30 cellular contexts compared by ENCODE assay signal in genomic region chr2:62413116-62413663, GRCh38.
"Had no signal": no experiment of that assay in that cellular context is flagged by ENCODE, and none has a peak within 500 bp of the region (broad histone marks: within the 10 kb centered on the region; RNA-seq: fewer than 3 reads in every experiment).

No MANE protein-coding gene starts in this region.

- H3K4me3 ChIP-seq: K562, PC-9 had no signal

- ATAC-seq: activated CD8-positive, alpha-beta T cell treated with anti-CD3 and anti-CD28 coated beads for 36 hours; K562 had no signal

- H3K27ac ChIP-seq: PC-9, RWPE1 had no signal

- H3K27ac Mint-ChIP-seq: activated CD8-positive, alpha-beta T cell treated with anti-CD3 and anti-CD28 coated beads for 36 hours; activated naive CD8-positive, alpha-beta T cell treated with anti-CD3 and anti-CD28 coated beads, Interleukin-2, amount 10 ng/mL, durations not matched to agents 7 days and 5 days; activated T-cell treated with anti-CD3 and anti-CD28 coated beads, Interleukin-2, amount 50 U/mL, for 24 hours; activated T-helper 2 cell treated with anti-CD3 and anti-CD28 coated beads, Interferon-gamma antibody, Interleukin-2, Interleukin-4, amounts not matched to agents 10 μg/mL and 5 μg/mL and 100 μg/mL, durations not matched to agents 14 hours and 24 hours and 36 hours; brain had no signal

- H2AFZ ChIP-seq: PC-9 had no signal

- H3K4me1 Mint-ChIP-seq: activated naive CD4-positive, alpha-beta T cell treated with anti-CD3 and anti-CD28 coated beads, Interleukin-2, amount 50 U/mL, for 24 hours had no signal

- H3K4me3 Mint-ChIP-seq: activated CD4-positive, alpha-beta T cell treated with anti-CD3 and anti-CD28 coated beads, Interleukin-2, amount 10 ng/mL, durations not matched to agents 24 days and 14 days; activated CD8-positive, alpha-beta T cell treated with anti-CD3 and anti-CD28 coated beads for 36 hours; activated naive CD4-positive, alpha-beta T cell treated with anti-CD3 and anti-CD28 coated beads, Interleukin-2, amount 50 U/mL, for 24 hours; activated naive CD8-positive, alpha-beta T cell treated with anti-CD3 and anti-CD28 coated beads, Interleukin-2, amount 10 ng/mL, durations not matched to agents 7 days and 5 days; activated T-cell treated with anti-CD3 and anti-CD28 coated beads, Interleukin-2, amount 50 U/mL, for 24 hours; brain had no signal

- DNase-seq: activated CD4-positive, alpha-beta T cell treated with anti-CD3 and anti-CD28 coated beads, Interleukin-2, amount 10 ng/mL, durations not matched to agents 24 days and 14 days; activated CD4-positive, alpha-beta T cell treated with anti-CD3 and anti-CD28 coated beads, Interleukin-2, amount 50 U/mL, for 4 hours; activated CD8-positive, alpha-beta T cell treated with anti-CD3 and anti-CD28 coated beads for 36 hours; activated gamma-delta T cell; activated naive CD4-positive, alpha-beta T cell treated with Interleukin-2 at 50 U/mL for 16 hours; activated naive CD8-positive, alpha-beta T cell treated with anti-CD3 and anti-CD28 coated beads, Interleukin-2, amount 10 ng/mL, durations not matched to agents 7 days and 5 days; activated T-cell treated with anti-CD3 and anti-CD28 coated beads, Interleukin-2, amount 50 U/mL, for 24 hours; amygdala; caudate nucleus; Karpas-422; NCI-H1048; NCI-H1105 treated with DMSO at 0.1 percent for 48 hours; NCI-H1436; NCI-H1694; NCI-H1930; NCI-H345; NCI-H524 treated with DMSO at 0.1 percent for 48 hours; NK-92 treated with Interleukin-12 subunit alpha and Interleukin-12 subunit beta, amount 100 ng/mL, for 24 hours; Right ventricle myocardium superior; SW 1271; T-helper 1 cell; T1000 had no signal

- H3K36me3 Mint-ChIP-seq: activated naive CD4-positive, alpha-beta T cell treated with anti-CD3 and anti-CD28 coated beads, Interleukin-2, amount 50 U/mL, for 24 hours; activated naive CD8-positive, alpha-beta T cell treated with anti-CD3 and anti-CD28 coated beads, Interleukin-2, amount 10 ng/mL, durations not matched to agents 7 days and 5 days; brain had no signal

- H3K27me3 Mint-ChIP-seq: activated CD4-positive, alpha-beta T cell treated with anti-CD3 and anti-CD28 coated beads, Interleukin-2, amount 10 ng/mL, durations not matched to agents 24 days and 14 days; activated CD8-positive, alpha-beta T cell treated with anti-CD3 and anti-CD28 coated beads for 36 hours; activated naive CD4-positive, alpha-beta T cell treated with anti-CD3 and anti-CD28 coated beads, Interleukin-2, amount 50 U/mL, for 24 hours; activated naive CD8-positive, alpha-beta T cell treated with anti-CD3 and anti-CD28 coated beads, Interleukin-2, amount 10 ng/mL, durations not matched to agents 7 days and 5 days; activated T-cell treated with anti-CD3 and anti-CD28 coated beads, Interleukin-2, amount 50 U/mL, for 24 hours had no signal

- H3K4me2 ChIP-seq: PC-9 had no signal

- FAIRE-seq: bronchial epithelial cell, K562, RCC 7860 had no signal
